ENCODE assay signal across 2 cellular contexts in the genomic region with DNA sequence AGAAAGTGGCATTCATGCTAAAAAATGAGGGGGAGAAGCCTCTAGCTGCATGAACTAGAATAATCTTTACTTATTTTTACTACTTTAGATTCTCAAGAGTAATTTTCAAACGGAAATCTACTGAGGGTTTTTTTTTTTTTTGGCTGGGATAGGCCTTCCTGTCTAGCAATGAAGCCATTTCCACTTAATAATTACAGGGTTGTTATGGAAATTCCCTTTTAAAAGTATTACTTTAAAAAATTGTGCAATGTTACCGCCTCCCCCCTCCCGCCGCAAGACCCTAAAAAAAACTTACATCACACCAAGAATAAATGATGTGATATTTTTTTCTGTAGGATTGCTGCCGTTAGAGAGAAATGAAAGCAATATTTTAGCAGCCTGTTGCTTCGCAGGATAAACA.
TF ChIP-seq lines count a peak whose summit lies in the region.

No MANE protein-coding gene starts in this region.

TF ChIP-seq in SK-N-SH, 30 proteins besides CTCF, POLR2A, EP300 and RAD21 (continued from another document):
- TF ChIP-seq EZH2phosphoT487 (IDR thresholded peaks at IDR 0.05; ENCODE audit: borderline replicate concordance, low read depth) = no peak
- TF ChIP-seq, protein P1, sequence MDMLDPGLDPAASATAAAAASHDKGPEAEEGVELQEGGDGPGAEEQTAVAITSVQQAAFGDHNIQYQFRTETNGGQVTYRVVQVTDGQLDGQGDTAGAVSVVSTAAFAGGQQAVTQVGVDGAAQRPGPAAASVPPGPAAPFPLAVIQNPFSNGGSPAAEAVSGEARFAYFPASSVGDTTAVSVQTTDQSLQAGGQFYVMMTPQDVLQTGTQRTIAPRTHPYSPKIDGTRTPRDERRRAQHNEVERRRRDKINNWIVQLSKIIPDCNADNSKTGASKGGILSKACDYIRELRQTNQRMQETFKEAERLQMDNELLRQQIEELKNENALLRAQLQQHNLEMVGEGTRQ (IDR thresholded peaks at IDR 0.05; ENCODE audit: borderline replicate concordance, low read depth, low read length) = no peak
- TF ChIP-seq FOSL2 (IDR thresholded peaks at IDR 0.05; ENCODE audit: borderline replicate concordance, low read depth) = no peak
- no peak for TF ChIP-seq RFX5 (IDR thresholded peaks at IDR 0.05; ENCODE audit: low read length)
- TF ChIP-seq, protein P2, sequence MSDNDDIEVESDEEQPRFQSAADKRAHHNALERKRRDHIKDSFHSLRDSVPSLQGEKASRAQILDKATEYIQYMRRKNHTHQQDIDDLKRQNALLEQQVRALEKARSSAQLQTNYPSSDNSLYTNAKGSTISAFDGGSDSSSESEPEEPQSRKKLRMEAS (IDR thresholded peaks at IDR 0.05; ENCODE audit: low read depth) = no peak
- TF ChIP-seq SIN3A (IDR thresholded peaks at IDR 0.05; ENCODE audit: borderline replicate concordance, low read depth, low read length) = no peak

TF ChIP-seq in SK-N-SH treated with all-trans-retinoic acid at 6 μM for 48 hours, 23 proteins besides CTCF, POLR2A, EP300 and RAD21 (continued from another document):
- no peak for TF ChIP-seq ARNTL (CRISPR knock-in tag; IDR thresholded peaks at IDR 0.05; ENCODE audit: borderline replicate concordance, low read depth)
